ENCODE assay signal across 26 cellular contexts in the genomic region with DNA sequence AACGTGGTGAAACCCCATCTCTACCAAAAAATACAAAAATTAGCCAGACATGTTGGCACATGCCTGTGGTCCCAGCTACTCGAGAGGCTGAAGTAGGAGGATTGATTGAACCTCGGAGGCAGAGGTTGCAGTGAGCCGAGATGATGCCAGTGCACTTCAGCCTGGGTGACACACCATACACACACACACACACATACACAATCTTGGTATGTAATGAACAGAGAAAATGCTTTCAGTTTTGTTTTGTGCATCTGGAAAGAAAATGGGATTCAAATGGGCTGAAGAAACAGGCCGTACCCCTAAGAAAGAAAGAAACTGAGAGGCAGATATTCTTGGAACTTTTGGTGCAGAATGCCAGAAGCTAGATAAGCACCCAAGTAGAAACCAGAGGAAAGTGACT.
A peak's percentile ranks its signal among the peaks of the same experiment; 100 is the strongest.
DNase-seq lines count a peak whose midpoint lies in the region; ATAC-seq and TF ChIP-seq lines count a peak whose summit lies in the region.
"Had no signal": no experiment of that assay in that cellular context is flagged by ENCODE, and none has a peak within 500 bp of the region (broad histone marks: within the 10 kb centered on the region; RNA-seq: fewer than 3 reads in every experiment).

No MANE protein-coding gene starts in this region.

- POLR2A ChIA-PET in SK-N-SH (lab: Yijun Ruan, JAX), result no interaction called here

- no peaks in the 10 kb centered on the region for H4K20me1 ChIP-seq in SK-N-SH (ENCODE audit: insufficient read depth)

- 87% methylated on average over 5 of the region's 5 CpGs for WGBS in SK-N-SH (ENCODE audit: low lambda C conversion rate)
- WGBS in aorta, 2 donors, result 3 to 6% methylated on average over 5 of the region's 5 CpGs

- H3K9me3 ChIP-seq in SK-N-SH, result no peaks in the 10 kb centered on the region; the same call in 1 of the 2 replicates
- H3K9me3 ChIP-seq in aorta (ENCODE audit: control insufficient read depth, low read length), result no peaks in the 10 kb centered on the region
- H3K9me3 ChIP-seq: adrenal gland, left lung, pancreas, thyroid gland had no signal

- CTCF ChIA-PET in SK-N-SH (lab: Yijun Ruan, JAX), result interaction anchor here (0.9 to 1.0 kb wide), 2 partner anchors 11 to 98 kb away, joined by 3 read pairs; no protein-coding TSS in a partner anchor

- DNase-seq in SK-N-SH (no peak), brain microvascular endothelial cell (peak; percentile 62), iris pigment epithelial cell (ENCODE audit: low read depth) (peak; percentile 63), aorta (no peak), NCI-H146 (lab: John Stamatoyannopoulos, UW) (no peak), NCI-H1417 (lab: John Stamatoyannopoulos, UW) (no peak)
- DNase-seq: activated CD4-positive, alpha-beta T cell treated with anti-CD3 and anti-CD28 coated beads for 1 hour; activated CD8-positive, alpha-beta T cell treated with anti-CD3 and anti-CD28 coated beads, Interleukin-2, amount 10 ng/mL, durations not matched to agents 7 days and 5 days; adrenal gland; caudate nucleus; CD4-positive, CD25-positive, alpha-beta regulatory T cell; dorsolateral prefrontal cortex; foreskin melanocyte; immature natural killer cell; left lung; naive thymus-derived CD4-positive, alpha-beta T cell; NCI-H1436 treated with DMSO at 0.1 percent for 48 hours; NCI-H446 treated with DMSO at 0.1 percent for 48 hours; pancreas; PC-3; SHP77; thyroid gland had no signal

- H3K4me1 ChIP-seq in SK-N-SH (ENCODE audit: control insufficient read depth in 1 of 2, insufficient read depth in 2 of 2, low read depth in 1 of 2, low read length in 1 of 2), result no peaks in the 10 kb centered on the region
- H3K4me1 ChIP-seq in aorta (ENCODE audit: control insufficient read depth in 1 of 2, insufficient read depth in 2 of 2, low read length in 2 of 2), result peaks cover 5 to 17% of the 10 kb centered on the region in 2 donors
- H3K4me1 ChIP-seq: adrenal gland, left lung, pancreas had no signal

- H3K27ac ChIP-seq in SK-N-SH (ENCODE audit: low read depth in 2 of 2, low read length in 1 of 2), result no peak overlapping the region
- peak overlapping the region; percentile 85 for H3K27ac ChIP-seq in brain microvascular endothelial cell
- peak overlapping the region; percentile 64 to 86 for H3K27ac ChIP-seq in aorta (ENCODE audit: low read depth in 1 of 2, low read length in 2 of 2)
- H3K27ac ChIP-seq: 22Rv1, adrenal gland, dorsolateral prefrontal cortex, KMS-11, left lung, pancreas, thyroid gland had no signal

- ATAC-seq in SK-N-SH treated with all-trans-retinoic acid at 6 μM for 48 hours, result no peak
- ATAC-seq in aorta (ENCODE audit: low FRiP score), result no peak
- ATAC-seq in HG03442 (IDR thresholded peaks at IDR 0.05; ENCODE audit: unreplicated experiment), result no peak
- ATAC-seq: activated CD8-positive, alpha-beta T cell treated with anti-CD3 and anti-CD28 coated beads, Interleukin-2, amount 10 ng/mL, durations not matched to agents 7 days and 5 days; left lung; naive thymus-derived CD4-positive, alpha-beta T cell; pancreas; PC-3 had no signal

- no peak overlapping the region for H2AFZ ChIP-seq in SK-N-SH (ENCODE audit: low read depth)

- TF ChIP-seq CTCF in SK-N-SH (IDR thresholded peaks at IDR 0.05) (no peak), brain microvascular endothelial cell (IDR thresholded peaks at IDR 0.05; ENCODE audit: low read depth, low read length, missing control alignments) (no peak)

- TF ChIP-seq RAD21 in SK-N-SH (IDR thresholded peaks at IDR 0.05; ENCODE audit: low read length), result no peak

- intact Hi-C loops in aorta (cut with DNase I), result no loop called here

- peaks cover 3% of the 10 kb centered on the region for H3F3A ChIP-seq in SK-N-SH (replicated peaks; ENCODE audit: insufficient read depth)

- peaks cover 21% of the 10 kb centered on the region for H3K79me2 ChIP-seq in SK-N-SH (ENCODE audit: insufficient read depth)

- in situ Hi-C loops in brain microvascular endothelial cell (cut with HindIII; ENCODE audit: low pct_ligation_motif_present, low sequenced_read_pairs), result no loop called here

- H3K9me2 ChIP-seq in SK-N-SH, result no peaks in the 10 kb centered on the region

- H3K36me3 ChIP-seq in SK-N-SH (replicated peaks in 1 of 2; ENCODE audit: control insufficient read depth in 1 of 2, insufficient read depth in 2 of 2, low read length in 1 of 2) (no peaks in the 10 kb centered on the region), brain microvascular endothelial cell (replicated peaks) (no peaks in the 10 kb centered on the region), aorta (ENCODE audit: control insufficient read depth in 1 of 2, insufficient read depth in 2 of 2, low read length in 1 of 2) (no peaks in the 10 kb centered on the region)
- H3K36me3 ChIP-seq: adrenal gland, left lung, pancreas, thyroid gland had no signal

- H3K4me3 ChIP-seq in SK-N-SH (ENCODE audit: low read depth in 2 of 2, low read length in 1 of 2), result no peak overlapping the region; a peak in 1 of 4 replicates
- no peak overlapping the region for H3K4me3 ChIP-seq in brain microvascular endothelial cell (ENCODE audit: low read depth, low read length)
- peak overlapping the region; percentile 28 to 48 for H3K4me3 ChIP-seq in aorta (ENCODE audit: low read length in 2 of 2)
- H3K4me3 ChIP-seq: adrenal gland, dorsolateral prefrontal cortex, left lung, pancreas, thyroid gland had no signal

- peak overlapping the region; percentile 14; the same call in 1 of the 2 replicates for H3K4me2 ChIP-seq in SK-N-SH
- H3K4me2 ChIP-seq: KMS-11 had no signal

- H3K27me3 ChIP-seq in SK-N-SH (ENCODE audit: insufficient read depth) (no peaks in the 10 kb centered on the region), brain microvascular endothelial cell (replicated peaks) (no peaks in the 10 kb centered on the region), aorta (ENCODE audit: control insufficient read depth in 1 of 2, insufficient read depth in 2 of 2, low read length in 1 of 2) (no peaks in the 10 kb centered on the region)
- H3K27me3 ChIP-seq: adrenal gland, dorsolateral prefrontal cortex, left lung, pancreas, thyroid gland had no signal

- H3K9ac ChIP-seq in SK-N-SH, result no peak overlapping the region
- H3K9ac ChIP-seq: KMS-11 had no signal

- no peak for TF ChIP-seq EP300 in SK-N-SH (IDR thresholded peaks at IDR 0.05; ENCODE audit: borderline replicate concordance in 1 of 2, low read depth in 1 of 2, low read length in 1 of 2)

TF ChIP-seq in SK-N-SH, 30 proteins besides CTCF, POLR2A, EP300 and RAD21 (continues in another document):
- TF ChIP-seq, protein P1, sequence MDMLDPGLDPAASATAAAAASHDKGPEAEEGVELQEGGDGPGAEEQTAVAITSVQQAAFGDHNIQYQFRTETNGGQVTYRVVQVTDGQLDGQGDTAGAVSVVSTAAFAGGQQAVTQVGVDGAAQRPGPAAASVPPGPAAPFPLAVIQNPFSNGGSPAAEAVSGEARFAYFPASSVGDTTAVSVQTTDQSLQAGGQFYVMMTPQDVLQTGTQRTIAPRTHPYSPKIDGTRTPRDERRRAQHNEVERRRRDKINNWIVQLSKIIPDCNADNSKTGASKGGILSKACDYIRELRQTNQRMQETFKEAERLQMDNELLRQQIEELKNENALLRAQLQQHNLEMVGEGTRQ (IDR thresholded peaks at IDR 0.05; ENCODE audit: borderline replicate concordance, low read depth, low read length), result no peak
- TF ChIP-seq RCOR1 (IDR thresholded peaks at IDR 0.05; ENCODE audit: low read length), result no peak
- no peak for TF ChIP-seq RXRA (IDR thresholded peaks at IDR 0.05; ENCODE audit: borderline replicate concordance, low read depth)
- TF ChIP-seq, protein P2, sequence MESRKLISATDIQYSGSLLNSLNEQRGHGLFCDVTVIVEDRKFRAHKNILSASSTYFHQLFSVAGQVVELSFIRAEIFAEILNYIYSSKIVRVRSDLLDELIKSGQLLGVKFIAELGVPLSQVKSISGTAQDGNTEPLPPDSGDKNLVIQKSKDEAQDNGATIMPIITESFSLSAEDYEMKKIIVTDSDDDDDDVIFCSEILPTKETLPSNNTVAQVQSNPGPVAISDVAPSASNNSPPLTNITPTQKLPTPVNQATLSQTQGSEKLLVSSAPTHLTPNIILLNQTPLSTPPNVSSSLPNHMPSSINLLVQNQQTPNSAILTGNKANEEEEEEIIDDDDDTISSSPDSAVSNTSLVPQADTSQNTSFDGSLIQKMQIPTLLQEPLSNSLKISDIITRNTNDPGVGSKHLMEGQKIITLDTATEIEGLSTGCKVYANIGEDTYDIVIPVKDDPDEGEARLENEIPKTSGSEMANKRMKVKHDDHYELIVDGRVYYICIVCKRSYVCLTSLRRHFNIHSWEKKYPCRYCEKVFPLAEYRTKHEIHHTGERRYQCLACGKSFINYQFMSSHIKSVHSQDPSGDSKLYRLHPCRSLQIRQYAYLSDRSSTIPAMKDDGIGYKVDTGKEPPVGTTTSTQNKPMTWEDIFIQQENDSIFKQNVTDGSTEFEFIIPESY (IDR thresholded peaks at IDR 0.05; ENCODE audit: borderline replicate concordance, low read depth), result no peak

TF ChIP-seq in SK-N-SH treated with all-trans-retinoic acid at 6 μM for 48 hours, 23 proteins besides CTCF, POLR2A, EP300 and RAD21:
- TF ChIP-seq, protein P3, sequence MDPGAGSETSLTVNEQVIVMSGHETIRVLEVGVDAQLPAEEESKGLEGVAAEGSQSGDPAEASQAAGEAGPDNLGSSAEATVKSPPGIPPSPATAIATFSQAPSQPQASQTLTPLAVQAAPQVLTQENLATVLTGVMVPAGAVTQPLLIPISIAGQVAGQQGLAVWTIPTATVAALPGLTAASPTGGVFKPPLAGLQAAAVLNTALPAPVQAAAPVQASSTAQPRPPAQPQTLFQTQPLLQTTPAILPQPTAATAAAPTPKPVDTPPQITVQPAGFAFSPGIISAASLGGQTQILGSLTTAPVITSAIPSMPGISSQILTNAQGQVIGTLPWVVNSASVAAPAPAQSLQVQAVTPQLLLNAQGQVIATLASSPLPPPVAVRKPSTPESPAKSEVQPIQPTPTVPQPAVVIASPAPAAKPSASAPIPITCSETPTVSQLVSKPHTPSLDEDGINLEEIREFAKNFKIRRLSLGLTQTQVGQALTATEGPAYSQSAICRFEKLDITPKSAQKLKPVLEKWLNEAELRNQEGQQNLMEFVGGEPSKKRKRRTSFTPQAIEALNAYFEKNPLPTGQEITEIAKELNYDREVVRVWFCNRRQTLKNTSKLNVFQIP (CRISPR knock-in tag; IDR thresholded peaks at IDR 0.05; ENCODE audit: borderline replicate concordance, low read depth), result no peak
- TF ChIP-seq GLIS3 (CRISPR knock-in tag; IDR thresholded peaks at IDR 0.05) (no peak), SNAI2 (CRISPR knock-in tag; IDR thresholded peaks at IDR 0.05) (no peak), ZFP3 (CRISPR knock-in tag; IDR thresholded peaks at IDR 0.05) (no peak), PPARA (CRISPR knock-in tag; IDR thresholded peaks at IDR 0.05; ENCODE audit: borderline replicate concordance) (no peak)

Comparison
In these comparisons a context has a peak if more than half of its experiments do, and no peak if none do; other contexts are left out.
1. DNase-seq: peak in brain microvascular endothelial cell (single experiment) and iris pigment epithelial cell (single experiment); none in SK-N-SH (single experiment), aorta (0 of 2), NCI-H146 (single experiment) and NCI-H1417 (0 of 3).
2. H3K27ac ChIP-seq: peak in brain microvascular endothelial cell (single experiment) and aorta (2 of 2); none in SK-N-SH (0 of 2).
3. H3K4me3 ChIP-seq: peak in aorta (2 of 2); none in SK-N-SH (0 of 2) and brain microvascular endothelial cell (single experiment).